ENCODE assay signal across 1 cellular context in genomic region chr17:49829026-49829425, GRCh38.
TF ChIP-seq lines count a peak whose summit lies in the region.

No MANE protein-coding gene starts in this region.

TF ChIP-seq in GM23338, 12 proteins besides CTCF, POLR2A, EP300 and RAD21:
- no peak for TF ChIP-seq POLR2AphosphoS5 (IDR thresholded peaks at IDR 0.05; ENCODE audit: low read depth)
- no peak for TF ChIP-seq ZNF462 (CRISPR knock-in tag; IDR thresholded peaks at IDR 0.05)
- TF ChIP-seq CREB1 (CRISPR knock-in tag; IDR thresholded peaks at IDR 0.05; ENCODE audit: low read depth) = no peak
- TF ChIP-seq JUNB (IDR thresholded peaks at IDR 0.05; ENCODE audit: unreplicated experiment) = no peak
- TF ChIP-seq REST (IDR thresholded peaks at IDR 0.05; ENCODE audit: unreplicated experiment) = no peak
- TF ChIP-seq STAT1 (IDR thresholded peaks at IDR 0.05; ENCODE audit: unreplicated experiment) = no peak
- no peak for TF ChIP-seq NANOG (IDR thresholded peaks at IDR 0.05; ENCODE audit: borderline replicate concordance)
- TF ChIP-seq ZNF114 (CRISPR knock-in tag; IDR thresholded peaks at IDR 0.05) = no peak
- no peak for TF ChIP-seq EZH2 (IDR thresholded peaks at IDR 0.05; ENCODE audit: low read depth, unreplicated experiment)
- TF ChIP-seq ETS1 (IDR thresholded peaks at IDR 0.05) = no peak
- no peak for TF ChIP-seq EZH2phosphoT487 (IDR thresholded peaks at IDR 0.05; ENCODE audit: unreplicated experiment)
- no peak for TF ChIP-seq ZNF331 (CRISPR knock-in tag; IDR thresholded peaks at IDR 0.05; ENCODE audit: low read depth)
